In the genomic region with DNA sequence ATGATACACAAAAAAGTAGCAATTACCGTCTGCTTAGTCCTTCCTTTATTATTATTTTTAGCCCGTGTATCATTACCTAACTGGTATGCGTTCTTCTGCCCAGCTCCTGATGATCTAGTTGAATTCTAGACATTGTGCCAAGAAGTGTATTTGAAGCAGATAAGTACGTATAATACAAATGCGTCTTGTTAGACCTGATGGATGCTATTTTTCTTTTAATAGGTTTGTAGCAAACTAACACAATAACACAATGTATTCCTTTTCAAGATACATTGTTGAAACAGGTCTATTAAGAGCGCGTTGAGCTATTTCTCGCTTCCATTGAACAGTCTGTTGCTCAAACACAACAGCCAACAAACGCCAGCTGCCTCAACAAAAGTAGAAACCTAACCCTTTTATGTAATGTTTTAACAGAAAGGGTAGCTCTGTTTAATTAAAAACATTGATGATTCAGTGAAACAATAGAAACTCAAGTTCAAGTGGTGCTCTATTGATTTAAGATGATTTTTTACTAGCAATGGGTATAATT, we compare ENCODE assay signal across 14 cellular contexts. TPM values are rescaled to one million over a fixed set of nuclear protein-coding genes. Genes with fewer than 3 reads are reported as not detected.
DNase-seq lines count a peak whose midpoint lies in the region; ATAC-seq and TF ChIP-seq lines count a peak whose summit lies in the region.
"Had no signal": no experiment of that assay in that cellular context is flagged by ENCODE, and none has a peak within 500 bp of the region (broad histone marks: within the 10 kb centered on the region; RNA-seq: fewer than 3 reads in every experiment).

No MANE protein-coding gene starts in this region.

- peaks cover 30% of the 10 kb centered on the region for H3K4me1 Mint-ChIP-seq in activated T-cell treated with anti-CD3 and anti-CD28 coated beads, Interleukin-2, amount 50 U/mL, for 72 hours (ENCODE audit: low read depth)
- H3K4me1 Mint-ChIP-seq in endothelial cell (ENCODE audit: unreplicated experiment) = peaks cover 16% of the 10 kb centered on the region

- H3K27ac Mint-ChIP-seq in activated T-cell treated with anti-CD3 and anti-CD28 coated beads, Interleukin-2, amount 50 U/mL, for 72 hours = peak overlapping the region; percentile 86
- no peak overlapping the region for H3K27ac Mint-ChIP-seq in endothelial cell (ENCODE audit: unreplicated experiment)

- intact Hi-C loops in right cardiac atrium (cut with DNase I) = no loop called here

- H3K36me3 Mint-ChIP-seq in activated T-cell treated with anti-CD3 and anti-CD28 coated beads, Interleukin-2, amount 50 U/mL, for 72 hours (ENCODE audit: insufficient read depth in 2 of 2) = peaks cover 0 to 5% of the 10 kb centered on the region in 2 donors
- H3K36me3 Mint-ChIP-seq in endothelial cell (ENCODE audit: low read depth, unreplicated experiment) = peaks cover 7% of the 10 kb centered on the region

- H3K9me3 Mint-ChIP-seq in activated T-cell treated with anti-CD3 and anti-CD28 coated beads, Interleukin-2, amount 50 U/mL, for 72 hours = peaks cover 0 to 2% of the 10 kb centered on the region in 2 donors
- H3K9me3 Mint-ChIP-seq in endothelial cell (ENCODE audit: unreplicated experiment) = no peaks in the 10 kb centered on the region

- H3K9me3 ChIP-seq in right cardiac atrium (ENCODE audit: control insufficient read depth, low read length) = no peaks in the 10 kb centered on the region
- H3K9me3 ChIP-seq: tibial artery had no signal

- H3K4me3 Mint-ChIP-seq in activated T-cell treated with anti-CD3 and anti-CD28 coated beads, Interleukin-2, amount 50 U/mL, for 72 hours = peak overlapping the region; percentile 50 to 67
- H3K4me3 Mint-ChIP-seq in endothelial cell (ENCODE audit: unreplicated experiment) = peak overlapping the region; percentile 67

- WGBS in right cardiac atrium = 18% methylated on average over 9 of the region's 9 CpGs

- no peak for DNase-seq in activated T-cell treated with anti-CD3 and anti-CD28 coated beads, Interleukin-2, amount 50 U/mL, for 72 hours
- DNase-seq in activated T-cell treated with anti-CD3 and anti-CD28 coated beads, Interleukin-2, amount 50 U/mL, for 1 hour = no peak
- DNase-seq in NCI-H748 (lab: John Stamatoyannopoulos, UW; ENCODE audit: unreplicated experiment) (peak; percentile 99), endothelial cell (ENCODE audit: low spot score) (no peak), right cardiac atrium (no peak)
- DNase-seq: activated naive CD4-positive, alpha-beta T cell treated with anti-CD3 and anti-CD28 coated beads, Interleukin-2, amount 50 U/mL, for 16 hours; effector memory CD4-positive, alpha-beta T cell; Right ventricle myocardium superior; tibial artery had no signal

- no peak for ATAC-seq in activated T-cell treated with anti-CD3 and anti-CD28 coated beads, Interleukin-2, amount 50 U/mL, for 72 hours (replicated peaks in 1 of 2)
- ATAC-seq in right cardiac atrium (no peak), GM21717 (IDR thresholded peaks at IDR 0.05; ENCODE audit: unreplicated experiment) (no peak), GM19324 (IDR thresholded peaks at IDR 0.05; ENCODE audit: low FRiP score, unreplicated experiment) (no peak)

- H3K27me3 ChIP-seq in right cardiac atrium (ENCODE audit: control insufficient read depth, insufficient read depth) = peaks cover 12% of the 10 kb centered on the region

- no peak for TF ChIP-seq CTCF in endothelial cell (IDR thresholded peaks at IDR 0.05; ENCODE audit: unreplicated experiment)

- H3K27ac ChIP-seq in temporal lobe (ENCODE audit: low read depth, low read length) = peak overlapping the region; percentile 6
- no peak overlapping the region for H3K27ac ChIP-seq in right cardiac atrium (ENCODE audit: low read length)
- H3K27ac ChIP-seq: tibial artery had no signal

- no peak overlapping the region for H3K4me3 ChIP-seq in right cardiac atrium (ENCODE audit: low read length)
- H3K4me3 ChIP-seq: tibial artery had no signal

- no peaks in the 10 kb centered on the region for H3K4me1 ChIP-seq in right cardiac atrium (ENCODE audit: control insufficient read depth, insufficient read depth, low read length)

- peaks cover 91% of the 10 kb centered on the region for H3K27me3 Mint-ChIP-seq in activated T-cell treated with anti-CD3 and anti-CD28 coated beads, Interleukin-2, amount 50 U/mL, for 72 hours (ENCODE audit: low read depth)
- peaks cover 19% of the 10 kb centered on the region for H3K27me3 Mint-ChIP-seq in endothelial cell (ENCODE audit: unreplicated experiment)

RNA-seq across cellular contexts. Expression of gene ZIC2, which starts 14.7 kb away (rescaled TPM):
- under 1 TPM in 1 of 2 donors, not detected in 1; 0.25 TPM for total RNA-seq in activated T-cell treated with anti-CD3 and anti-CD28 coated beads, Interleukin-2, amount 50 U/mL, for 72 hours
- total RNA-seq in endothelial cell (ENCODE audit: unreplicated experiment) (3.8 TPM), temporal lobe (4.4 TPM), right cardiac atrium (not detected)
- not detected for polyA plus RNA-seq in right cardiac atrium
- total RNA-seq: Right ventricle myocardium superior had no signal
- polyA plus RNA-seq: BJ had no signal

RNA-seq across cellular contexts. Expression of gene ZIC5, which starts 24.7 kb away (rescaled TPM):
- total RNA-seq in activated T-cell treated with anti-CD3 and anti-CD28 coated beads, Interleukin-2, amount 50 U/mL, for 72 hours = not detected
- total RNA-seq in endothelial cell (ENCODE audit: unreplicated experiment) (0.10 TPM), temporal lobe (2.0 TPM), right cardiac atrium (not detected)
- not detected for polyA plus RNA-seq in right cardiac atrium
- total RNA-seq: mammary epithelial cell, Right ventricle myocardium superior had no signal
- polyA plus RNA-seq: BJ, mammary epithelial cell had no signal
